In genomic region chr12:75943730-75944096, GRCh38 we compare ENCODE assay signal across 10 cellular contexts.
DNase-seq lines count a peak whose midpoint lies in the region; ATAC-seq and TF ChIP-seq lines count a peak whose summit lies in the region.
"Had no signal": no experiment of that assay in that cellular context is flagged by ENCODE, and none has a peak within 500 bp of the region (broad histone marks: within the 10 kb centered on the region; RNA-seq: fewer than 3 reads in every experiment).

No MANE protein-coding gene starts in this region.

- H3K27ac ChIP-seq in iPS-20b (ENCODE audit: low read length) (peak overlapping the region; percentile 84), upper lobe of left lung (peak overlapping the region; percentile 16 to 79 (median 66))

- H3K4me1 ChIP-seq in iPS-20b (ENCODE audit: insufficient read depth, low read length) (peaks cover 13% of the 10 kb centered on the region; the same call in 1 of the 2 replicates), upper lobe of left lung (peaks cover 12 to 22% (median 14%) of the 10 kb centered on the region in 4 donors)

- POLR2A ChIA-PET in WTC11 (lab: Charles Lee) (interaction anchor here (0.6 kb wide), 1 partner anchor 490 kb away, joined by 6 read pairs; no protein-coding TSS in a partner anchor), HEK293T (lab: Yijun Ruan, JAX) (no interaction called here)

- TF ChIP-seq EP300 in upper lobe of left lung (IDR thresholded peaks at IDR 0.05): no peak

- 81 to 93% methylated on average over 1 of the region's 1 CpG for WGBS in upper lobe of left lung, 2 donors

- no peak for DNase-seq in activated naive CD4-positive, alpha-beta T cell treated with anti-CD3 and anti-CD28 coated beads, Interleukin-2, amount 10 ng/mL, durations not matched to agents 7 days and 5 days
- no peak for DNase-seq in activated naive CD4-positive, alpha-beta T cell (lab: John Stamatoyannopoulos, UW)
- DNase-seq in WTC11 (ENCODE audit: low spot score) (no peak), upper lobe of left lung (no peak), HEK293T (ENCODE audit: extremely low spot score) (no peak), NCI-H748 treated with DMSO at 0.1 percent for 48 hours (lab: John Stamatoyannopoulos, UW) (no peak)
- DNase-seq: NCI-H1092 treated with DMSO at 0.1 percent for 48 hours; stimulated activated naive CD4-positive, alpha-beta T cell had no signal

- H3K9me3 Mint-ChIP-seq in activated naive CD4-positive, alpha-beta T cell treated with anti-CD3 and anti-CD28 coated beads, Interleukin-2, amount 10 ng/mL, durations not matched to agents 7 days and 5 days: no peaks in the 10 kb centered on the region
- peaks cover 8% of the 10 kb centered on the region for H3K9me3 Mint-ChIP-seq in WTC11

- H3K9me3 ChIP-seq in iPS-20b (ENCODE audit: insufficient read depth, low read depth, low read length) (peaks cover 4% of the 10 kb centered on the region; the same call in 1 of the 2 replicates), upper lobe of left lung (no peaks in the 10 kb centered on the region)

- H3K4me3 Mint-ChIP-seq in activated naive CD4-positive, alpha-beta T cell treated with anti-CD3 and anti-CD28 coated beads, Interleukin-2, amount 10 ng/mL, durations not matched to agents 7 days and 5 days: peak overlapping the region; percentile 29
- no peak overlapping the region for H3K4me3 Mint-ChIP-seq in WTC11

- H3K36me3 ChIP-seq in iPS-20b (ENCODE audit: insufficient read depth, low read depth, low read length) (no peaks in the 10 kb centered on the region), upper lobe of left lung (no peaks in the 10 kb centered on the region)

- ATAC-seq in WTC11 (peak; percentile 12), upper lobe of left lung (ENCODE audit: low FRiP score in 2 of 2) (no peak), GM18858 (IDR thresholded peaks at IDR 0.05; ENCODE audit: unreplicated experiment) (no peak)

- H3K36me3 Mint-ChIP-seq in activated naive CD4-positive, alpha-beta T cell treated with anti-CD3 and anti-CD28 coated beads, Interleukin-2, amount 10 ng/mL, durations not matched to agents 7 days and 5 days: no peaks in the 10 kb centered on the region
- H3K36me3 Mint-ChIP-seq in WTC11: peaks cover 13% of the 10 kb centered on the region

- TF ChIP-seq POLR2A in upper lobe of left lung (IDR thresholded peaks at IDR 0.05): no peak

- CTCF ChIA-PET in activated naive CD4-positive, alpha-beta T cell treated with anti-CD3 and anti-CD28 coated beads, Interleukin-2, amount 10 ng/mL, durations not matched to agents 7 days and 5 days (lab: Charles Lee): interaction anchor here (0.9 to 1.9 kb wide), 5 partner anchors 9 to 93 kb away, joined by 3 to 6 read pairs (median 3); partner anchors contain the start of gene PHLDA1
- CTCF ChIA-PET in WTC11 (lab: Charles Lee): interaction anchor here (0.6 kb wide), 1 partner anchor 224 kb away, joined by 4 read pairs; no protein-coding TSS in a partner anchor
- CTCF ChIA-PET in HEK293T (lab: Yijun Ruan, JAX): no interaction called here

- no peaks in the 10 kb centered on the region for H3K27me3 ChIP-seq in iPS-20b (ENCODE audit: insufficient read depth, low read length)
- H3K27me3 ChIP-seq in upper lobe of left lung: no peaks in the 10 kb centered on the region

- H3K4me1 Mint-ChIP-seq in activated naive CD4-positive, alpha-beta T cell treated with anti-CD3 and anti-CD28 coated beads, Interleukin-2, amount 10 ng/mL, durations not matched to agents 7 days and 5 days: peaks cover 22% of the 10 kb centered on the region
- peaks cover 38% of the 10 kb centered on the region for H3K4me1 Mint-ChIP-seq in WTC11

- TF ChIP-seq CTCF in WTC11 (IDR thresholded peaks at IDR 0.05): no peak
- TF ChIP-seq CTCF in upper lobe of left lung (IDR thresholded peaks at IDR 0.05): no peak

- no peaks in the 10 kb centered on the region for H3K27me3 Mint-ChIP-seq in activated naive CD4-positive, alpha-beta T cell treated with anti-CD3 and anti-CD28 coated beads, Interleukin-2, amount 10 ng/mL, durations not matched to agents 7 days and 5 days
- H3K27me3 Mint-ChIP-seq in WTC11 (ENCODE audit: low read depth): no peaks in the 10 kb centered on the region

- H3K9ac ChIP-seq in iPS-20b (ENCODE audit: low read depth, low read length): peak overlapping the region; percentile 59; the same call in 1 of the 2 replicates

- peak overlapping the region; percentile 97 for H3K27ac Mint-ChIP-seq in activated naive CD4-positive, alpha-beta T cell treated with anti-CD3 and anti-CD28 coated beads, Interleukin-2, amount 10 ng/mL, durations not matched to agents 7 days and 5 days
- peak overlapping the region; percentile 99 for H3K27ac Mint-ChIP-seq in WTC11

- H3K4me3 ChIP-seq in iPS-20b (ENCODE audit: low read length) (peak overlapping the region; percentile 32), upper lobe of left lung (no peak overlapping the region)

TF ChIP-seq in WTC11, 78 proteins besides CTCF, POLR2A, EP300 and RAD21:
- no peak for TF ChIP-seq IRF2 (CRISPR knock-in tag; IDR thresholded peaks at IDR 0.05; ENCODE audit: borderline replicate concordance, low read depth)
TF ChIP-seq in WTC11: peak in this region for 0.

TF ChIP-seq in HEK293T, 16 proteins besides CTCF, POLR2A, EP300 and RAD21:
- TF ChIP-seq FOXK2 (IDR thresholded peaks at IDR 0.05): no peak
- no peak for TF ChIP-seq L3MBTL2 (conservative IDR thresholded peaks at IDR 0.05)
